Comparison of ENCODE assay signal across 15 cellular contexts in genomic region chr6:113862112-113862511, GRCh38. TPM values are rescaled to one million over a fixed set of nuclear protein-coding genes. Genes with fewer than 3 reads are reported as not detected.
DNase-seq lines count a peak whose midpoint lies in the region; ATAC-seq, FAIRE-seq and TF ChIP-seq lines count a peak whose summit lies in the region.
"Had no signal": no experiment of that assay in that cellular context is flagged by ENCODE, and none has a peak within 500 bp of the region (broad histone marks: within the 10 kb centered on the region; RNA-seq: fewer than 3 reads in every experiment).

No MANE protein-coding gene starts in this region.

- H3K4me1 Mint-ChIP-seq in activated CD4-positive, alpha-beta T cell treated with anti-CD3 and anti-CD28 coated beads, Interleukin-2, amount 10 ng/mL, durations not matched to agents 24 days and 14 days = peaks cover 15% of the 10 kb centered on the region
- H3K4me1 Mint-ChIP-seq in astrocyte (ENCODE audit: low read depth, unreplicated experiment) = peaks cover 16% of the 10 kb centered on the region

- H3K79me2 ChIP-seq in astrocyte (ENCODE audit: insufficient read depth, low read length) = peaks cover 64% of the 10 kb centered on the region

- H3K4me3 ChIP-seq in astrocyte (ENCODE audit: insufficient read depth, low read depth, low read length) (peak overlapping the region; percentile 100), subcutaneous abdominal adipose tissue (ENCODE audit: low read depth in 1 of 5, low read length in 5 of 5) (no peak overlapping the region)

- H3K27ac ChIP-seq in astrocyte (ENCODE audit: low read depth, low read length) (no peak overlapping the region), foreskin keratinocyte (no peak overlapping the region), subcutaneous abdominal adipose tissue (ENCODE audit: low read depth, low read length) (peak overlapping the region; percentile 57)
- H3K27ac ChIP-seq: WERI-Rb-1 had no signal

- peaks cover 8% of the 10 kb centered on the region for H3K9me3 Mint-ChIP-seq in activated CD4-positive, alpha-beta T cell treated with anti-CD3 and anti-CD28 coated beads, Interleukin-2, amount 10 ng/mL, durations not matched to agents 24 days and 14 days
- no peaks in the 10 kb centered on the region for H3K9me3 Mint-ChIP-seq in astrocyte (ENCODE audit: unreplicated experiment)

- no peak overlapping the region for H3K4me3 Mint-ChIP-seq in activated CD4-positive, alpha-beta T cell treated with anti-CD3 and anti-CD28 coated beads, Interleukin-2, amount 10 ng/mL, durations not matched to agents 24 days and 14 days
- peak overlapping the region; percentile 93 for H3K4me3 Mint-ChIP-seq in astrocyte (ENCODE audit: unreplicated experiment)
- H3K4me3 Mint-ChIP-seq: activated naive CD8-positive, alpha-beta T cell had no signal

- H4K20me1 ChIP-seq in astrocyte (ENCODE audit: insufficient read depth, low read length) = peaks cover 42% of the 10 kb centered on the region

- TF ChIP-seq CTCF in astrocyte (IDR thresholded peaks at IDR 0.05; ENCODE audit: insufficient read depth, low read depth, low read length) (no peak), foreskin keratinocyte (conservative IDR thresholded peaks at IDR 0.05) (no peak)

- no peak for FAIRE-seq in astrocyte (lab: Jason Lieb, UNC)

- no peak overlapping the region for H2AFZ ChIP-seq in astrocyte (ENCODE audit: low read depth, low read length)

- H3K4me1 ChIP-seq in astrocyte (ENCODE audit: insufficient read depth, low read length) (peaks cover 11% of the 10 kb centered on the region), foreskin keratinocyte (peaks cover 8% of the 10 kb centered on the region), subcutaneous abdominal adipose tissue (ENCODE audit: control insufficient read depth in 5 of 5, insufficient read depth in 5 of 5, low read length in 5 of 5) (peaks cover 0 to 34% (median 14%) of the 10 kb centered on the region in 5 donors)

- ATAC-seq in foreskin keratinocyte (no peak), GM18873 (IDR thresholded peaks at IDR 0.05; ENCODE audit: low FRiP score, unreplicated experiment) (no peak)
- ATAC-seq: left lung had no signal

- H3K9me3 ChIP-seq in astrocyte (ENCODE audit: insufficient read depth, low read depth, low read length) (no peaks in the 10 kb centered on the region), subcutaneous abdominal adipose tissue (ENCODE audit: control insufficient read depth in 5 of 5, low read length in 5 of 5) (no peaks in the 10 kb centered on the region)
- H3K9me3 ChIP-seq: left lung had no signal

- H3K27me3 Mint-ChIP-seq in activated CD4-positive, alpha-beta T cell treated with anti-CD3 and anti-CD28 coated beads, Interleukin-2, amount 10 ng/mL, durations not matched to agents 24 days and 14 days = peaks cover 43% of the 10 kb centered on the region
- H3K27me3 Mint-ChIP-seq in astrocyte (ENCODE audit: low read depth, unreplicated experiment) = no peaks in the 10 kb centered on the region

- intact Hi-C loops in activated CD4-positive, alpha-beta T cell treated with anti-CD3 and anti-CD28 coated beads, Interleukin-2, amount 10 ng/mL, durations not matched to agents 24 days and 14 days (cut with micrococcal nuclease) = no loop called here

- peak overlapping the region; percentile 93 for H3K4me2 ChIP-seq in astrocyte (ENCODE audit: low read length)

- peak; percentile 5 for DNase-seq in activated CD4-positive, alpha-beta T cell treated with anti-CD3 and anti-CD28 coated beads, Interleukin-2, amount 10 ng/mL, durations not matched to agents 24 days and 14 days
- no peak for DNase-seq in activated CD4-positive, alpha-beta T cell treated with anti-CD3 and anti-CD28 coated beads for 48 hours
- DNase-seq in astrocyte (ENCODE audit: low read depth) (peak; percentile 22), foreskin keratinocyte (peak; percentile 10 to 35), SIG-M5 treated with dmso at 0.1 percent for 504 hours (lab: John Stamatoyannopoulos, UW; ENCODE audit: unreplicated experiment) (no peak), RKO (ENCODE audit: low spot score) (no peak)
- DNase-seq: H9, left lung, NCI-H524 treated with DMSO at 0.1 percent for 48 hours, nucleus accumbens, SIG-M5, WERI-Rb-1 had no signal

- no peak overlapping the region for H3K27ac Mint-ChIP-seq in activated CD4-positive, alpha-beta T cell treated with anti-CD3 and anti-CD28 coated beads, Interleukin-2, amount 10 ng/mL, durations not matched to agents 24 days and 14 days
- H3K27ac Mint-ChIP-seq in astrocyte (ENCODE audit: unreplicated experiment) = peak overlapping the region; percentile 41
- H3K27ac Mint-ChIP-seq: activated naive CD8-positive, alpha-beta T cell; H9 had no signal

- H3K36me3 Mint-ChIP-seq in activated CD4-positive, alpha-beta T cell treated with anti-CD3 and anti-CD28 coated beads, Interleukin-2, amount 10 ng/mL, durations not matched to agents 24 days and 14 days (ENCODE audit: low read depth) = peaks cover 1% of the 10 kb centered on the region
- H3K36me3 Mint-ChIP-seq in astrocyte (ENCODE audit: low read depth, unreplicated experiment) = peaks cover 11% of the 10 kb centered on the region
- H3K36me3 Mint-ChIP-seq: activated naive CD8-positive, alpha-beta T cell had no signal

- H3K36me3 ChIP-seq in astrocyte (ENCODE audit: insufficient read depth, low read length) (peaks cover 11% of the 10 kb centered on the region), subcutaneous abdominal adipose tissue (ENCODE audit: control insufficient read depth in 5 of 5, insufficient read depth in 5 of 5, low read length in 5 of 5) (no peaks in the 10 kb centered on the region)

- H3K9ac ChIP-seq in astrocyte (ENCODE audit: low read length) = peak overlapping the region; percentile 100
- H3K9ac ChIP-seq in subcutaneous abdominal adipose tissue (ENCODE audit: low read length in 5 of 5) = no peak overlapping the region

- H3K27me3 ChIP-seq in astrocyte (ENCODE audit: insufficient read depth, low read length) = no peaks in the 10 kb centered on the region
- no peaks in the 10 kb centered on the region for H3K27me3 ChIP-seq in foreskin keratinocyte
- no peaks in the 10 kb centered on the region for H3K27me3 ChIP-seq in subcutaneous abdominal adipose tissue (ENCODE audit: control insufficient read depth in 5 of 5, insufficient read depth in 4 of 5, low read length in 5 of 5)

RNA-seq across cellular contexts. Expression of gene MARCKS, which starts 5.0 kb away (rescaled TPM):
- total RNA-seq in activated CD4-positive, alpha-beta T cell treated with anti-CD3 and anti-CD28 coated beads, Interleukin-2, amount 10 ng/mL, durations not matched to agents 24 days and 14 days = 0.05 TPM in 1 of 2 replicates, not detected in the other
- total RNA-seq in astrocyte (240 and 261 TPM in 2 replicates), foreskin keratinocyte (52.6 and 57.8 TPM in 2 replicates)
- 33.4 and 34.2 TPM in 2 replicates for polyA plus RNA-seq in foreskin keratinocyte

Comparison
In these comparisons a context has a peak if more than half of its experiments do, and no peak if none do; other contexts are left out.
1. DNase-seq: peak in activated CD4-positive, alpha-beta T cell treated with anti-CD3 and anti-CD28 coated beads, Interleukin-2, amount 10 ng/mL, durations not matched to agents 24 days and 14 days (single experiment), astrocyte (single experiment) and foreskin keratinocyte (2 of 2); none in activated CD4-positive, alpha-beta T cell treated with anti-CD3 and anti-CD28 coated beads for 48 hours (single experiment), SIG-M5 treated with dmso at 0.1 percent for 504 hours (single experiment) and RKO (single experiment).
2. RNA of gene MARCKS, which starts 5.0 kb away (total RNA-seq): 240 to 261 TPM in astrocyte and 52.6 to 57.8 TPM in foreskin keratinocyte; 0.05 TPM in activated CD4-positive, alpha-beta T cell treated with anti-CD3 and anti-CD28 coated beads, Interleukin-2, amount 10 ng/mL, durations not matched to agents 24 days and 14 days; every median in the first group is over 10 times any median in the second.